In genomic region chr12:53589423-53589822, GRCh38 we compare ENCODE assay signal across 1 cellular context.
TF ChIP-seq lines count a peak whose summit lies in the region.

No MANE protein-coding gene starts in this region.

TF ChIP-seq in WTC11, 78 proteins besides CTCF, POLR2A, EP300 and RAD21 (continued from another document):
- TF ChIP-seq FOXP4 (CRISPR knock-in tag; IDR thresholded peaks at IDR 0.05) = no peak
